ENCODE assay signal across 10 cellular contexts in the genomic region with DNA sequence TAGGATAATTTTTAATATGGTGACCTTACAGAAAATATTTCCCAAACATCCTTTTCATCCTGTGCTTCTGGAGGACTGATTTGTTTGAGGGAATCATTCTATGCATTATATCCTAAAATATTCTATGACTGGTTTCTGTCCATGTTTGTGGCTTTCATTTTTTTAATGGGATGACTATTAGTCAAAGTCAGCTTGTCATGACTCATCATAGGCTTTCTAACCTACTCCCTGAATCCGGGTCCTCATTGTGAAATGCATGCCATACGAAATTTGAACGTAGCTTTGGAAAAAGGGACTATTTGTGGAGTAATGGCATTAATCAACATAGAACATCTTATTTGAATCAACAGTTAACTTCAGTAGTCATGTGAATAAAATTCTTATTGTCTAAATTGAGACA. TPM values are rescaled to one million over a fixed set of nuclear protein-coding genes. Genes with fewer than 3 reads are reported as not detected.
DNase-seq lines count a peak whose midpoint lies in the region; ATAC-seq and TF ChIP-seq lines count a peak whose summit lies in the region.
"Had no signal": no experiment of that assay in that cellular context is flagged by ENCODE, and none has a peak within 500 bp of the region (broad histone marks: within the 10 kb centered on the region; RNA-seq: fewer than 3 reads in every experiment).

No MANE protein-coding gene starts in this region.

- H3K27me3 Mint-ChIP-seq in activated naive CD4-positive, alpha-beta T cell treated with anti-CD3 and anti-CD28 coated beads, Interleukin-2, amount 10 ng/mL, durations not matched to agents 7 days and 5 days, result no peaks in the 10 kb centered on the region
- H3K27me3 Mint-ChIP-seq in effector memory CD8-positive, alpha-beta T cell, result no peaks in the 10 kb centered on the region
- H3K27me3 Mint-ChIP-seq: stimulated activated naive CD8-positive, alpha-beta T cell treated with anti-CD3 and anti-CD28 coated beads, Interleukin-15, amount 100 ng/mL, for 72 hours had no signal

- TF ChIP-seq CTCF in upper lobe of right lung (IDR thresholded peaks at IDR 0.05) (no peak), right atrium auricular region (IDR thresholded peaks at IDR 0.05) (no peak)

- H3K27me3 ChIP-seq in upper lobe of right lung, result no peaks in the 10 kb centered on the region
- no peaks in the 10 kb centered on the region for H3K27me3 ChIP-seq in right atrium auricular region
- H3K27me3 ChIP-seq: pancreas had no signal

- H3K9me3 ChIP-seq in upper lobe of right lung (no peaks in the 10 kb centered on the region), right atrium auricular region (no peaks in the 10 kb centered on the region)
- H3K9me3 ChIP-seq: pancreas had no signal

- H3K36me3 ChIP-seq in upper lobe of right lung, result peaks cover 20% of the 10 kb centered on the region
- H3K36me3 ChIP-seq in right atrium auricular region, result no peaks in the 10 kb centered on the region

- no peak overlapping the region for H3K4me3 ChIP-seq in upper lobe of right lung
- H3K4me3 ChIP-seq in right atrium auricular region, result no peak overlapping the region
- H3K4me3 ChIP-seq: pancreas had no signal

- peak overlapping the region; percentile 28 for H3K27ac Mint-ChIP-seq in activated naive CD4-positive, alpha-beta T cell treated with anti-CD3 and anti-CD28 coated beads, Interleukin-2, amount 10 ng/mL, durations not matched to agents 7 days and 5 days
- H3K27ac Mint-ChIP-seq in activated naive CD4-positive, alpha-beta T cell treated with anti-CD3 and anti-CD28 coated beads, Interleukin-2, amount 50 U/mL, for 72 hours, result peak overlapping the region in 1 of 2 donors; percentile 3
- H3K27ac Mint-ChIP-seq in effector memory CD8-positive, alpha-beta T cell, result peak overlapping the region; percentile 20 to 75

- ATAC-seq in activated naive CD4-positive, alpha-beta T cell treated with anti-CD3 and anti-CD28 coated beads, Interleukin-2, amount 50 U/mL, for 72 hours, result no peak
- ATAC-seq in effector memory CD8-positive, alpha-beta T cell (replicated peaks), result no peak
- ATAC-seq in upper lobe of right lung (no peak), GM19351 (IDR thresholded peaks at IDR 0.05; ENCODE audit: unreplicated experiment) (no peak)
- ATAC-seq: pancreas; stimulated activated naive CD8-positive, alpha-beta T cell treated with anti-CD3 and anti-CD28 coated beads, Interleukin-15, amount 100 ng/mL, for 72 hours had no signal

- H3K27ac ChIP-seq in upper lobe of right lung, result peak overlapping the region; percentile 49
- no peak overlapping the region for H3K27ac ChIP-seq in right atrium auricular region
- H3K27ac ChIP-seq: pancreas had no signal

- H3K4me1 ChIP-seq in upper lobe of right lung, result no peaks in the 10 kb centered on the region
- H3K4me1 ChIP-seq in right atrium auricular region, result no peaks in the 10 kb centered on the region
- H3K4me1 ChIP-seq: pancreas had no signal

- H3K4me1 Mint-ChIP-seq in activated naive CD4-positive, alpha-beta T cell treated with anti-CD3 and anti-CD28 coated beads, Interleukin-2, amount 10 ng/mL, durations not matched to agents 7 days and 5 days, result peaks cover 8% of the 10 kb centered on the region
- H3K4me1 Mint-ChIP-seq in effector memory CD8-positive, alpha-beta T cell (ENCODE audit: low read depth in 2 of 2), result peaks cover 0 to 2% of the 10 kb centered on the region in 2 donors

- CTCF ChIA-PET in activated naive CD4-positive, alpha-beta T cell treated with anti-CD3 and anti-CD28 coated beads, Interleukin-2, amount 10 ng/mL, durations not matched to agents 7 days and 5 days (lab: Charles Lee), result no interaction called here

- H3K9me3 Mint-ChIP-seq in activated naive CD4-positive, alpha-beta T cell treated with anti-CD3 and anti-CD28 coated beads, Interleukin-2, amount 10 ng/mL, durations not matched to agents 7 days and 5 days, result no peaks in the 10 kb centered on the region
- no peaks in the 10 kb centered on the region for H3K9me3 Mint-ChIP-seq in activated naive CD4-positive, alpha-beta T cell treated with anti-CD3 and anti-CD28 coated beads, Interleukin-2, amount 50 U/mL, for 72 hours
- H3K9me3 Mint-ChIP-seq in effector memory CD8-positive, alpha-beta T cell, result no peaks in the 10 kb centered on the region
- H3K9me3 Mint-ChIP-seq: stimulated activated naive CD8-positive, alpha-beta T cell treated with anti-CD3 and anti-CD28 coated beads, Interleukin-15, amount 100 ng/mL, for 72 hours had no signal

- H3K4me3 Mint-ChIP-seq in activated naive CD4-positive, alpha-beta T cell treated with anti-CD3 and anti-CD28 coated beads, Interleukin-2, amount 10 ng/mL, durations not matched to agents 7 days and 5 days, result no peak overlapping the region
- H3K4me3 Mint-ChIP-seq in effector memory CD8-positive, alpha-beta T cell, result no peak overlapping the region
- H3K4me3 Mint-ChIP-seq: stimulated activated naive CD8-positive, alpha-beta T cell treated with anti-CD3 and anti-CD28 coated beads, Interleukin-15, amount 100 ng/mL, for 72 hours had no signal

- intact Hi-C loops in upper lobe of right lung (cut with DNase I), result no loop called here

- no peak for DNase-seq in activated naive CD4-positive, alpha-beta T cell treated with anti-CD3 and anti-CD28 coated beads, Interleukin-2, amount 10 ng/mL, durations not matched to agents 7 days and 5 days
- DNase-seq in activated naive CD4-positive, alpha-beta T cell treated with anti-CD3 and anti-CD28 coated beads, Interleukin-2, amount 50 U/mL, for 72 hours (ENCODE audit: low spot score in 2 of 2), result no peak
- DNase-seq in effector memory CD8-positive, alpha-beta T cell, result no peak
- no peak for DNase-seq in upper lobe of right lung
- DNase-seq in right atrium auricular region (ENCODE audit: low spot score), result no peak
- DNase-seq: activated CD4-positive, alpha-beta T cell treated with anti-CD3 and anti-CD28 coated beads, Interleukin-2, amount 50 U/mL, for 48 hours; C1 segment of cervical spinal cord; pancreas; stimulated activated naive CD8-positive, alpha-beta T cell treated with anti-CD3 and anti-CD28 coated beads, Interleukin-15, amount 100 ng/mL, for 72 hours had no signal

- peaks cover 28% of the 10 kb centered on the region for H3K36me3 Mint-ChIP-seq in activated naive CD4-positive, alpha-beta T cell treated with anti-CD3 and anti-CD28 coated beads, Interleukin-2, amount 10 ng/mL, durations not matched to agents 7 days and 5 days
- H3K36me3 Mint-ChIP-seq in activated naive CD4-positive, alpha-beta T cell treated with anti-CD3 and anti-CD28 coated beads, Interleukin-2, amount 50 U/mL, for 72 hours, result peaks cover 0 to 20% of the 10 kb centered on the region in 2 donors
- peaks cover 7% of the 10 kb centered on the region for H3K36me3 Mint-ChIP-seq in effector memory CD8-positive, alpha-beta T cell (ENCODE audit: insufficient read depth)

RNA-seq across cellular contexts. Expression of a gene that starts 10.6 kb away (rescaled TPM):
- 1 to 10 TPM; 4.3 to 6.6 TPM for total RNA-seq in activated naive CD4-positive, alpha-beta T cell treated with anti-CD3 and anti-CD28 coated beads, Interleukin-2, amount 50 U/mL, for 72 hours
- total RNA-seq in upper lobe of right lung (10.5 TPM), right atrium auricular region (1 to 10 TPM; 3.7 to 4.6 TPM)

RNA-seq across cellular contexts. Expression of a gene that starts 26.7 kb away (rescaled TPM):
- total RNA-seq in activated naive CD4-positive, alpha-beta T cell treated with anti-CD3 and anti-CD28 coated beads, Interleukin-2, amount 50 U/mL, for 72 hours, result 10 to 100 TPM; 35.2 to 58.3 TPM
- total RNA-seq in upper lobe of right lung (21.8 TPM), right atrium auricular region (1 to 10 TPM; 7.6 to 8.4 TPM)

RNA-seq across cellular contexts. Expression of a gene that starts 26.8 kb away (rescaled TPM):
- total RNA-seq in activated naive CD4-positive, alpha-beta T cell treated with anti-CD3 and anti-CD28 coated beads, Interleukin-2, amount 50 U/mL, for 72 hours, result 10 to 100 TPM; 63.3 to 70.9 TPM
- 40.0 TPM for total RNA-seq in upper lobe of right lung
- 10 to 100 TPM; 60.0 to 65.9 TPM for total RNA-seq in right atrium auricular region

RNA-seq across cellular contexts. Expression of a gene that starts 51.8 kb away (rescaled TPM):
- total RNA-seq in activated naive CD4-positive, alpha-beta T cell treated with anti-CD3 and anti-CD28 coated beads, Interleukin-2, amount 50 U/mL, for 72 hours, result 100 to 1,000 TPM in 1 of 2 donors, 10 to 100 TPM in 1; 64.5 to 128 TPM
- total RNA-seq in upper lobe of right lung, result 27.8 TPM
- total RNA-seq in right atrium auricular region, result 10 to 100 TPM; 11.6 to 14.0 TPM

RNA-seq across cellular contexts. Expression of a gene that starts 58.4 kb away (rescaled TPM):
- total RNA-seq in activated naive CD4-positive, alpha-beta T cell treated with anti-CD3 and anti-CD28 coated beads, Interleukin-2, amount 50 U/mL, for 72 hours, result 10 to 100 TPM; 40.8 to 57.4 TPM
- total RNA-seq in upper lobe of right lung, result 20.2 TPM
- total RNA-seq in right atrium auricular region, result 1 to 10 TPM; 7.2 to 7.5 TPM
